In genomic region chr2:32626591-32627221, GRCh38 we compare ENCODE assay signal across 1 cellular context.
TF ChIP-seq lines count a peak whose summit lies in the region.

No MANE protein-coding gene starts in this region.

TF ChIP-seq in H1, 55 proteins besides CTCF, POLR2A, EP300 and RAD21 (continued from another document):
- TF ChIP-seq E2F6 (IDR thresholded peaks at IDR 0.05) (no peak), NANOG (IDR thresholded peaks at IDR 0.05; ENCODE audit: insufficient read depth, low read depth, low read length, poor library complexity, severe bottlenecking) (no peak), FOSL1 (IDR thresholded peaks at IDR 0.05; ENCODE audit: insufficient read depth, low read depth, low read length) (no peak), GTF2F1 (IDR thresholded peaks at IDR 0.05; ENCODE audit: borderline replicate concordance, low read depth, low read length) (no peak), TCF12 (IDR thresholded peaks at IDR 0.05; ENCODE audit: low read depth, low read length) (no peak), EGR1 (IDR thresholded peaks at IDR 0.05; ENCODE audit: borderline replicate concordance, low read depth, low read length) (no peak), ATF3 (IDR thresholded peaks at IDR 0.05; ENCODE audit: insufficient read depth, low read depth, low read length) (no peak), SIN3A (conservative IDR thresholded peaks at IDR 0.05 in 1 of 2, IDR thresholded peaks at IDR 0.05 in 1 of 2; ENCODE audit: low read depth in 1 of 2, low read length in 2 of 2) (no peak), BACH1 (IDR thresholded peaks at IDR 0.05; ENCODE audit: low read length) (no peak)
TF ChIP-seq in H1: peak in this region for 0.
